ENCODE assay signal across 17 cellular contexts in genomic region chr1:236302941-236303340, GRCh38.
"Had no signal": no experiment of that assay in that cellular context is flagged by ENCODE, and none has a peak within 500 bp of the region (broad histone marks: within the 10 kb centered on the region; RNA-seq: fewer than 3 reads in every experiment).

No MANE protein-coding gene starts in this region.

- H3K4me1 ChIP-seq: heart left ventricle, right atrium auricular region, transverse colon had no signal

- H3K27me3 ChIP-seq: heart left ventricle, ovary, right atrium auricular region, transverse colon had no signal

- H3K9me3 ChIP-seq: mucosa of descending colon, ovary, right atrium auricular region, thoracic aorta, transverse colon had no signal

- H3K36me3 ChIP-seq: heart left ventricle, ovary, right atrium auricular region, thoracic aorta, transverse colon had no signal

- FAIRE-seq: endothelial cell of umbilical vein, urothelium cell line had no signal

- ATAC-seq: heart left ventricle, left lobe of liver, mucosa of descending colon had no signal

- DNase-seq: effector CD4-positive, alpha-beta T cell; endodermal cell; foreskin melanocyte; heart left ventricle; hippocampal formation; islet precursor cell; mucosa of descending colon; ovary; stimulated activated CD4-positive, alpha-beta T cell treated with anti-CD3 and anti-CD28 coated beads, Interleukin-2, amount 100 ng/mL, for 48 hours; transverse colon had no signal

- H3K4me3 ChIP-seq: coronary artery, heart left ventricle, mucosa of descending colon, ovary, right atrium auricular region, smooth muscle cell, thoracic aorta, transverse colon had no signal

- H3K4me2 ChIP-seq: smooth muscle cell had no signal

- H3K27ac ChIP-seq: coronary artery, heart left ventricle, ovary, right atrium auricular region, thoracic aorta, transverse colon had no signal
